12 cellular contexts compared by ENCODE assay signal in the genomic region with DNA sequence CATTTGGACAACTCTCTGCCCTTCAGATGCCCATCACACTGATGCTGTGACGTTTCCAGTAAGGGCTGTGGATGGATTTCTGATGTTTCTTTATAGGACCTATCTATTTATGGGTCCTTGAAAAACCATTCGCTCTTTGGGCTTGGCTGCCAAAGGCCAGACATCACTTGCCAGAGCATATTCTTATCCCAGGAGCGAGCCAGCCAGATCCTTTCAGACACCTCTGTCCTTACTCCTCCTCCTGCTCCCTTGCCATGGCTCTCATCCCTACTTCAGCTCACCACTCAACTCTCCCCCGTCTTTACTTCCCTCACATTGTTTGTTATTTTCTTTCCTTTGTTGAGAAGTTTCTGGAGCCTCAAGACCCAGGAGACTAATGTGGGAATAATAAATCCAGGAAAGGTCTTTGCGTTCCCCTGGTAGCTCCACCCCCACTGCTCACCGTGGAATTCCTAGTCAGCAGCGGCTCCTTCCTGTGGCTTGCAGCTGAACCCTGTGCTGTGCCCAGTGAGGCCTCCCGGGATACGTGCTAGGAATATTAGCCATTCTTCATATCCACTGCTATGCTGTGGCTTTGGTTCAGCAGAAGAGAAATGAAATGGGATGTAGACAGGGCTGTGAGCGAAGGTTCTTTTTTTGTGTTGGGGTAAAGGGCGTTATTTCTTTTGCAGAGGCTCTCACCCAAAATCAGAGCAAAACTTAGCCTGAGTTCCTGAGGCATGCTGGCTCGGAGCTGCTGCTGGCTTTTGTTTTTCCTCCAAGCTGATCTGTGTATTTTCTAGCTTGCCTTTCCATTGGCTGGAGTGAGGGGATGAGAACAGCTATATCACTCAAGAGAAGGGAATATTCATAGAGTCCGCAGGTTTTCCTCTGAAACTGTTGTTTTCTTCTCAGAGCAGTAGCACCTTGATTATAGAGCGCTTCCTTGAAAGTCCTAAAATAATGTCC.
DNase-seq lines count a peak whose midpoint lies in the region; TF ChIP-seq lines count a peak whose summit lies in the region.
"Had no signal": no experiment of that assay in that cellular context is flagged by ENCODE, and none has a peak within 500 bp of the region (broad histone marks: within the 10 kb centered on the region; RNA-seq: fewer than 3 reads in every experiment).

No MANE protein-coding gene starts in this region.

- H3K27me3 Mint-ChIP-seq in neural crest cell (ENCODE audit: low read depth) (no peaks in the 10 kb centered on the region), type B pancreatic cell (no peaks in the 10 kb centered on the region)
- H3K27me3 Mint-ChIP-seq: activated CD8-positive, alpha-beta T cell treated with anti-CD3 and anti-CD28 coated beads for 36 hours had no signal

- H3K4me1 Mint-ChIP-seq in neural crest cell (peaks cover 8% of the 10 kb centered on the region), type B pancreatic cell (ENCODE audit: unreplicated experiment) (peaks cover 20% of the 10 kb centered on the region)

- no peaks in the 10 kb centered on the region for H3K9me2 ChIP-seq in Karpas-422 (replicated peaks; ENCODE audit: insufficient read depth, low read length)

- no peaks in the 10 kb centered on the region for H3K79me2 ChIP-seq in Karpas-422 (ENCODE audit: low read length)

- peak; percentile 87 for DNase-seq in astrocyte of the hippocampus (ENCODE audit: low read depth, low spot score)
- peak; percentile 27 to 76 for DNase-seq in cardiac muscle cell (ENCODE audit: low read depth in 1 of 2, low spot score in 1 of 2)
- DNase-seq in neural crest cell (ENCODE audit: low read depth, low spot score) = peak; percentile 6
- no peak for DNase-seq in type B pancreatic cell (ENCODE audit: extremely low spot score, unreplicated experiment)
- DNase-seq in NCI-H1105 (lab: John Stamatoyannopoulos, UW) = no peak
- DNase-seq in Karpas-422 = no peak
- DNase-seq in hippocampal formation (lab: John Stamatoyannopoulos, UW) = no peak
- DNase-seq: activated CD8-positive, alpha-beta T cell treated with anti-CD3 and anti-CD28 coated beads for 36 hours; NCI-H1105 treated with DMSO at 0.1 percent for 48 hours; stimulated activated CD4-positive, alpha-beta T cell treated with anti-CD3 and anti-CD28 coated beads, Interleukin-4, amount 100 ng/mL, for 4 hours; T-helper 1 cell had no signal

- H3K4me3 ChIP-seq in cardiac muscle cell (no peak overlapping the region), Karpas-422 (ENCODE audit: low read length) (no peak overlapping the region)
- H3K4me3 ChIP-seq: suprapubic skin had no signal

- H3K36me3 Mint-ChIP-seq in neural crest cell (ENCODE audit: low read depth) = no peaks in the 10 kb centered on the region
- peaks cover 9% of the 10 kb centered on the region for H3K36me3 Mint-ChIP-seq in type B pancreatic cell

- H2AFZ ChIP-seq in Karpas-422 (ENCODE audit: low read length) = no peak overlapping the region

- no peaks in the 10 kb centered on the region for H4K20me1 ChIP-seq in Karpas-422 (ENCODE audit: insufficient read depth, low read depth, low read length)

- no peak overlapping the region for H3K4me3 Mint-ChIP-seq in neural crest cell
- peak overlapping the region; percentile 19 for H3K4me3 Mint-ChIP-seq in type B pancreatic cell
- H3K4me3 Mint-ChIP-seq: activated CD8-positive, alpha-beta T cell treated with anti-CD3 and anti-CD28 coated beads for 36 hours had no signal

- H3K9me3 Mint-ChIP-seq in neural crest cell (no peaks in the 10 kb centered on the region), type B pancreatic cell (no peaks in the 10 kb centered on the region)
- H3K9me3 Mint-ChIP-seq: activated CD8-positive, alpha-beta T cell treated with anti-CD3 and anti-CD28 coated beads for 36 hours had no signal

- H3K4me1 ChIP-seq in cardiac muscle cell (ENCODE audit: low read depth) = peaks cover 3% of the 10 kb centered on the region
- H3K4me1 ChIP-seq in Karpas-422 (ENCODE audit: low read length) = no peaks in the 10 kb centered on the region

- H3K27me3 ChIP-seq in cardiac muscle cell = no peaks in the 10 kb centered on the region
- 0 out of 2 replicates have a peak, but pooled peaks cover 2% of the 10 kb centered on the region for H3K27me3 ChIP-seq in Karpas-422 (ENCODE audit: low read length)
- H3K27me3 ChIP-seq: suprapubic skin had no signal

- H3K27ac ChIP-seq in cardiac muscle cell = no peak overlapping the region
- H3K27ac ChIP-seq in Karpas-422 (ENCODE audit: low read length) = no peak overlapping the region
- H3K27ac ChIP-seq: suprapubic skin had no signal

- no peak overlapping the region for H3K4me2 ChIP-seq in Karpas-422 (ENCODE audit: low read depth, low read length, poor library complexity, severe bottlenecking)

- no peak overlapping the region for H3K9ac ChIP-seq in Karpas-422 (ENCODE audit: low read length)

- peak; percentile 29 for TF ChIP-seq CTCF in cardiac muscle cell (IDR thresholded peaks at IDR 0.05; ENCODE audit: low read depth, low read length)
- no peak for TF ChIP-seq CTCF in neural crest cell (conservative IDR thresholded peaks at IDR 0.05)
- TF ChIP-seq CTCF in type B pancreatic cell (conservative IDR thresholded peaks at IDR 0.05) = no peak

- H3K27ac Mint-ChIP-seq in neural crest cell (ENCODE audit: unreplicated experiment) = no peak overlapping the region
- H3K27ac Mint-ChIP-seq in type B pancreatic cell = no peak overlapping the region
- H3K27ac Mint-ChIP-seq: activated CD8-positive, alpha-beta T cell treated with anti-CD3 and anti-CD28 coated beads for 36 hours had no signal

- no peaks in the 10 kb centered on the region for H3K9me3 ChIP-seq in cardiac muscle cell (ENCODE audit: low read depth)
- no peaks in the 10 kb centered on the region for H3K9me3 ChIP-seq in Karpas-422 (ENCODE audit: low read length)
- H3K9me3 ChIP-seq: suprapubic skin had no signal

- H3K36me3 ChIP-seq in cardiac muscle cell = no peaks in the 10 kb centered on the region
- no peaks in the 10 kb centered on the region for H3K36me3 ChIP-seq in Karpas-422 (ENCODE audit: insufficient read depth, low read length)
- H3K36me3 ChIP-seq: suprapubic skin had no signal

Comparison
In these comparisons a context has a peak if more than half of its experiments do, and no peak if none do; other contexts are left out.
1. DNase-seq: peak in astrocyte of the hippocampus (single experiment), cardiac muscle cell (2 of 2) and neural crest cell (single experiment); none in type B pancreatic cell (single experiment), NCI-H1105 (single experiment), Karpas-422 (single experiment) and hippocampal formation (0 of 2).